30 cellular contexts compared by ENCODE assay signal in the genomic region with DNA sequence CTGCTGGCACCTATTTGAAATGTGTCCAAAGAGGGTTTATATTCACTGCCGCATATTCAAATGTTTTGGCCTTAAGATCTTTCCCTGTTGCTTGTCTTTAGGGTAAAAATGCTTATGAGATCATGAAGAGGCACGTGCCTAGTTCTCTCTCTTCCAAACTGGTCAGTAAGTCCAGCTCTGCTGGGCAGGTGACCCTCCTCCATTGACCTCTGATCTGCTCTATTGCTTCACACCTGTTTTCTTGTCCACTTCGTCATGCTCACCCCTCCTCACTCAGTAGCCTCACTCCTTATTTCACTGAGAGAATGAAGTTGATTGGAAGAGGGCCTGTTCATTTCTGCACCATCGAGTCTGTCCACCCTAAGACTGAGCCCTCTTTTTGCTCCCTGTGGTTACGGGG.
"Had no signal": no experiment of that assay in that cellular context is flagged by ENCODE, and none has a peak within 500 bp of the region (broad histone marks: within the 10 kb centered on the region; RNA-seq: fewer than 3 reads in every experiment).

No MANE protein-coding gene starts in this region.

- FAIRE-seq: astrocyte, TTC549 had no signal

- H3K27me3 ChIP-seq: adrenal gland, breast epithelium, Peyer's patch, SJSA1 had no signal

- H3K36me3 ChIP-seq: adrenal gland, breast epithelium, Peyer's patch, SJSA1 had no signal

- H3K27ac Mint-ChIP-seq: activated CD4-positive, alpha-beta T cell treated with anti-CD3 and anti-CD28 coated beads for 36 hours; activated CD4-positive, alpha-beta T cell treated with anti-CD3 and anti-CD28 coated beads, Interleukin-2, amount 10 ng/mL, durations not matched to agents 7 days and 5 days; activated CD8-positive, alpha-beta T cell treated with anti-CD3 and anti-CD28 coated beads, Interleukin-2, amount 10 ng/mL, durations not matched to agents 7 days and 5 days; activated T-cell treated with anti-CD3 and anti-CD28 coated beads, Interleukin-2, amount 50 U/mL, for 24 hours; activated T-helper 2 cell treated with anti-CD3 and anti-CD28 coated beads, Interferon-gamma antibody, Interleukin-2, Interleukin-4, amounts not matched to agents 10 μg/mL and 5 μg/mL and 100 μg/mL, durations not matched to agents 14 hours and 24 hours and 36 hours; T-helper 1 cell treated with Interleukin-12 subunit alpha and Interleukin-12 subunit beta and Interleukin-4 antibody, amounts not matched to agents 30 μg/mL and 1 μg/mL, for 36 hours; T-helper 2 cell treated with Interferon-gamma antibody and Interleukin-4, amounts not matched to agents 5 μg/mL and 100 μg/mL, for 36 hours; WTC11 had no signal

- H3K9ac ChIP-seq: SK-N-SH had no signal

- DNase-seq: activated CD4-positive, alpha-beta T cell treated with anti-CD3 and anti-CD28 coated beads for 36 hours; activated CD4-positive, alpha-beta T cell treated with anti-CD3 and anti-CD28 coated beads, Interleukin-2, amount 10 ng/mL, durations not matched to agents 7 days and 5 days; activated CD4-positive, alpha-beta T cell treated with anti-CD3 and anti-CD28 coated beads, Interleukin-2, amount 50 U/mL, for 48 hours; activated CD8-positive, alpha-beta T cell treated with anti-CD3 and anti-CD28 coated beads, Interleukin-2, amount 10 ng/mL, durations not matched to agents 7 days and 5 days; activated gamma-delta T cell; activated naive CD4-positive, alpha-beta T cell treated with Interleukin-2 at 50 U/mL for 16 hours; activated T-cell treated with anti-CD3 and anti-CD28 coated beads, Interleukin-2, amount 50 U/mL, for 24 hours; adrenal gland; body of pancreas; NCI-H1417 treated with DMSO at 0.1 percent for 48 hours; NCI-H187 treated with DMSO at 0.1 percent for 48 hours; NCI-H2081; NCI-H2171 treated with DMSO at 0.1 percent for 48 hours; NCI-H2227 treated with DMSO at 0.1 percent for 48 hours; NCI-H446; NK-92 treated with Interleukin-12 subunit alpha and Interleukin-12 subunit beta, amount 100 ng/mL, for 24 hours; PC-3; Peyer's patch; RPMI8226; SHP77 treated with DMSO at 0.1 percent for 48 hours had no signal

- H3K4me2 ChIP-seq: SK-N-SH had no signal

- H3K36me3 Mint-ChIP-seq: activated naive CD4-positive, alpha-beta T cell treated with anti-CD3 and anti-CD28 coated beads, Interleukin-2, amount 50 U/mL, for 72 hours; WTC11 had no signal

- H3K4me3 Mint-ChIP-seq: activated CD4-positive, alpha-beta T cell treated with anti-CD3 and anti-CD28 coated beads for 36 hours; activated CD4-positive, alpha-beta T cell treated with anti-CD3 and anti-CD28 coated beads, Interleukin-2, amount 10 ng/mL, durations not matched to agents 7 days and 5 days; activated CD8-positive, alpha-beta T cell treated with anti-CD3 and anti-CD28 coated beads, Interleukin-2, amount 10 ng/mL, durations not matched to agents 7 days and 5 days; activated T-cell treated with anti-CD3 and anti-CD28 coated beads, Interleukin-2, amount 50 U/mL, for 24 hours; T-helper 1 cell treated with Interleukin-12 subunit alpha and Interleukin-12 subunit beta and Interleukin-4 antibody, amounts not matched to agents 30 μg/mL and 1 μg/mL, for 36 hours; T-helper 2 cell treated with Interferon-gamma antibody and Interleukin-4, amounts not matched to agents 5 μg/mL and 100 μg/mL, for 36 hours; WTC11 had no signal

- H3K27ac ChIP-seq: adrenal gland, body of pancreas, breast epithelium, Peyer's patch, SJSA1 had no signal

- H3K4me1 Mint-ChIP-seq: activated CD4-positive, alpha-beta T cell treated with anti-CD3 and anti-CD28 coated beads for 36 hours; activated CD4-positive, alpha-beta T cell treated with anti-CD3 and anti-CD28 coated beads, Interleukin-2, amount 10 ng/mL, durations not matched to agents 7 days and 5 days had no signal

- H3K4me1 ChIP-seq: adrenal gland, body of pancreas, breast epithelium, Peyer's patch, SJSA1 had no signal

- H3K27me3 Mint-ChIP-seq: activated CD4-positive, alpha-beta T cell treated with anti-CD3 and anti-CD28 coated beads for 36 hours; activated T-cell treated with anti-CD3 and anti-CD28 coated beads, Interleukin-2, amount 50 U/mL, for 24 hours had no signal

- H3K4me3 ChIP-seq: adrenal gland, body of pancreas, breast epithelium, Peyer's patch, SJSA1 had no signal

- H3K9me3 Mint-ChIP-seq: activated CD4-positive, alpha-beta T cell treated with anti-CD3 and anti-CD28 coated beads, Interleukin-2, amount 10 ng/mL, durations not matched to agents 7 days and 5 days; activated naive CD4-positive, alpha-beta T cell treated with anti-CD3 and anti-CD28 coated beads, Interleukin-2, amount 50 U/mL, for 72 hours; activated T-cell treated with anti-CD3 and anti-CD28 coated beads, Interleukin-2, amount 50 U/mL, for 24 hours; activated T-helper 2 cell treated with anti-CD3 and anti-CD28 coated beads, Interferon-gamma antibody, Interleukin-2, Interleukin-4, amounts not matched to agents 10 μg/mL and 5 μg/mL and 100 μg/mL, durations not matched to agents 14 hours and 24 hours and 36 hours; T-helper 1 cell treated with Interleukin-12 subunit alpha and Interleukin-12 subunit beta and Interleukin-4 antibody, amounts not matched to agents 30 μg/mL and 1 μg/mL, for 36 hours; T-helper 2 cell treated with Interferon-gamma antibody and Interleukin-4, amounts not matched to agents 5 μg/mL and 100 μg/mL, for 36 hours had no signal

- H3K9me3 ChIP-seq: adrenal gland, body of pancreas, breast epithelium, Peyer's patch, SJSA1 had no signal
